Comparison of ENCODE assay signal across 1 cellular context in the genomic region with DNA sequence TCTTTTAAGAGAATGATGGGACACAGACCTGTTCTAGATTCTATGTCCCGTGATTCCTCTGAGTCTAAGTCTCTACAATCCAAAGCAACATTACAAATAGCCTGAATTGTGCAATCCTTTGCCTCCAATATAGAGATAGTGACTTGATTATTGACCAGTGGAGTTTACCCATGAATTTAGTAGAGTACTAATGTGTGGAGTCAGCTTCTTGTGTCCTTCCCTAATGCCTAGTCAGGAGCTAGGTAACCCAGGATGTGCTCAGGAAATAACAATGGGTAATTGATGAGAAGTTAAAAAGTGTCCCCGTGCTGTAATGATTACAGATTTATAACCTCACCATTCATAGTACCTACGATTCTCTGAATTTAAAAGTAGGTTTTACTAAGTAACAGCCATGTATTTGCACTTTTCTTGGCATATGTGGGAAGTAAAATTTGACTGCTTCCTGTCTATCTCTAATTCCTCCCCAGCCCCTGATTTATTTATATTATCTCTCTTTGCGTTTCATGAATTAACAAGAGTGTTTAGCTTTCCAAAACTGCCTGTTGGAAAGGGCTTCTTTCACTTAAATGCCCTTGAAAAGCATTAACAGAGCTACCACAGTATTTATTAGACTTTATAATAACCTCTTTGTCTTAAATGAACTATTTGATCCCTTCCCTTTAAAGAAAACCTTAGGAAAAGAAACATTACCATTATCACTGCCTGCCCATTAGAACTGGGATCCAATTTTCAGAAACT.
TF ChIP-seq lines count a peak whose summit lies in the region.

No MANE protein-coding gene starts in this region.

TF ChIP-seq in H1, 55 proteins besides CTCF, POLR2A, EP300 and RAD21:
- TF ChIP-seq BACH1 (IDR thresholded peaks at IDR 0.05; ENCODE audit: low read length) (no peak), KDM1A (IDR thresholded peaks at IDR 0.05; ENCODE audit: borderline replicate concordance, low read length) (no peak), CEBPB (IDR thresholded peaks at IDR 0.05; ENCODE audit: low read depth, low read length) (peak; percentile 51; the same call in 1 of the 2 replicates), RXRA (IDR thresholded peaks at IDR 0.05; ENCODE audit: insufficient read depth, low read depth, low read length) (no peak), SAP30 (IDR thresholded peaks at IDR 0.05; ENCODE audit: insufficient read depth, insufficient replicate concordance, low read length) (no peak), NANOG (IDR thresholded peaks at IDR 0.05; ENCODE audit: insufficient read depth, low read depth, low read length, poor library complexity, severe bottlenecking) (no peak), BCL11A (IDR thresholded peaks at IDR 0.05; ENCODE audit: low read depth in 2 of 2, low read length in 2 of 2) (no peak)
